21 cellular contexts compared by ENCODE assay signal in genomic region chr18:22673182-22673862, GRCh38.
DNase-seq lines count a peak whose midpoint lies in the region; ATAC-seq, FAIRE-seq and TF ChIP-seq lines count a peak whose summit lies in the region.
"Had no signal": no experiment of that assay in that cellular context is flagged by ENCODE, and none has a peak within 500 bp of the region (broad histone marks: within the 10 kb centered on the region; RNA-seq: fewer than 3 reads in every experiment).

No MANE protein-coding gene starts in this region.

- 0% methylated on average over 3 of the region's 3 CpGs for WGBS in GM12878 (ENCODE audit: insufficient coverage, insufficient replicate concordance, low lambda C conversion rate, missing lambda C conversion rate)
- WGBS in hepatocyte (ENCODE audit: low lambda C conversion rate, missing lambda C conversion rate) = 69% methylated on average over 3 of the region's 3 CpGs

- H3K4me3 ChIP-seq in GM12878 (no peak overlapping the region), hepatocyte (no peak overlapping the region)
- H3K4me3 ChIP-seq: K562, MG63, PC-9 had no signal

- RAD21 ChIA-PET in GM12878 (lab: Charles Lee; ENCODE audit: unreplicated experiment) = no interaction called here

- no peak for TF ChIP-seq RAD21 in GM12878 (IDR thresholded peaks at IDR 0.05; ENCODE audit: insufficient read depth, low read depth, low read length)

- TF ChIP-seq CTCF in GM12878 (IDR thresholded peaks at IDR 0.05 in 2 of 3, conservative IDR thresholded peaks at IDR 0.05 in 1 of 3; ENCODE audit: control insufficient read depth in 2 of 3, extremely low read depth in 1 of 3, insufficient read depth in 1 of 3, low read depth in 3 of 3, low read length in 3 of 3) (no peak), hepatocyte (IDR thresholded peaks at IDR 0.05; ENCODE audit: poor library complexity) (no peak)

- SMC1A ChIA-PET in GM12878 (lab: Charles Lee; ENCODE audit: uncharacterized antibody, unreplicated experiment) = no interaction called here

- H3K27ac ChIP-seq in GM12878 (ENCODE audit: control insufficient read depth, insufficient read depth) (no peak overlapping the region), hepatocyte (peak overlapping the region; percentile 82)

- H3K9me2 ChIP-seq in hepatocyte (replicated peaks; ENCODE audit: insufficient read depth) = no peaks in the 10 kb centered on the region

- H3K4me2 ChIP-seq in GM12878 (ENCODE audit: control insufficient read depth, insufficient read depth) = no peak overlapping the region
- no peak overlapping the region for H3K4me2 ChIP-seq in hepatocyte

- H3K9ac ChIP-seq in GM12878 (ENCODE audit: control insufficient read depth, insufficient read depth, low read length) = no peak overlapping the region

- H3K27me3 ChIP-seq in GM12878 (replicated peaks in 1 of 2; ENCODE audit: control insufficient read depth in 2 of 2, insufficient read depth in 2 of 2, low read length in 1 of 2) (no peaks in the 10 kb centered on the region; a peak in 1 of 4 replicates), hepatocyte (no peaks in the 10 kb centered on the region)
- H3K27me3 ChIP-seq: BE2C, MG63 had no signal

- DNase-seq in GM12892 (ENCODE audit: insufficient read length) = no peak
- DNase-seq in M059J (ENCODE audit: low read depth) = peak; percentile 14
- no peak for DNase-seq in GM12878 (ENCODE audit: low read depth, low spot score)
- DNase-seq in hepatocyte (ENCODE audit: low spot score) = no peak
- no peak for DNase-seq in effector CD4-positive, alpha-beta T cell
- no peak for DNase-seq in NCI-H345 (lab: John Stamatoyannopoulos, UW)
- DNase-seq: BE2C; DMS153; DND-41; MG63; NCI-H2029; NCI-H446 treated with DMSO at 0.1 percent for 48 hours; NCI-H526; NCI-H82; NK-92 treated with Interleukin-12 subunit alpha and Interleukin-12 subunit beta, amount 100 ng/mL, for 24 hours; RPMI8226; SHP77 had no signal

- intact Hi-C loops in GM12878 (cut with micrococcal nuclease; ENCODE audit: unreplicated experiment) = no loop called here

- no peak for ATAC-seq in GM12878
- ATAC-seq in GM18861 (IDR thresholded peaks at IDR 0.05; ENCODE audit: unreplicated experiment) = no peak
- ATAC-seq in GM18907 (IDR thresholded peaks at IDR 0.05; ENCODE audit: unreplicated experiment) = no peak
- ATAC-seq: K562 had no signal

- H4K20me1 ChIP-seq in GM12878 (ENCODE audit: control insufficient read depth, insufficient read depth) (no peaks in the 10 kb centered on the region), hepatocyte (ENCODE audit: insufficient read depth, poor library complexity, severe bottlenecking) (no peaks in the 10 kb centered on the region)

- in situ Hi-C loops in GM12878 (cut with MboI) = no loop called here

- BruUV-seq in GM12878 (replicated peaks; lab: Mats Ljungman, UMichigan) = no TSS peak

- POLR2A ChIA-PET in GM12878 (lab: Charles Lee) = no interaction called here

- H3K79me2 ChIP-seq in GM12878 (ENCODE audit: control insufficient read depth, insufficient read depth, low read length) = no peaks in the 10 kb centered on the region
- no peaks in the 10 kb centered on the region for H3K79me2 ChIP-seq in hepatocyte

- H3K36me3 ChIP-seq in GM12878 (ENCODE audit: control insufficient read depth in 2 of 2, insufficient read depth in 2 of 2, low read length in 1 of 2) (no peaks in the 10 kb centered on the region), hepatocyte (replicated peaks; ENCODE audit: insufficient read depth, low read depth) (no peaks in the 10 kb centered on the region)
- H3K36me3 ChIP-seq: BE2C, MG63 had no signal

- no peak overlapping the region for H2AFZ ChIP-seq in GM12878 (ENCODE audit: control insufficient read depth, low read depth, low read length)
- H2AFZ ChIP-seq in hepatocyte = no peak overlapping the region
- H2AFZ ChIP-seq: PC-9 had no signal

- TF ChIP-seq EP300 in GM12878 (IDR thresholded peaks at IDR 0.05; ENCODE audit: borderline replicate concordance in 1 of 2, control insufficient read depth in 1 of 2, low read depth in 2 of 2, low read length in 2 of 2) = no peak

- no peak for TF ChIP-seq POLR2A in GM12892 (IDR thresholded peaks at IDR 0.05; ENCODE audit: low read depth, low read length)
- TF ChIP-seq POLR2A in GM12878 (IDR thresholded peaks at IDR 0.05; ENCODE audit: low read depth, low read length) = no peak

- H3K9me3 ChIP-seq in GM12878 (replicated peaks; ENCODE audit: control insufficient read depth, insufficient read depth, low read length) (no peaks in the 10 kb centered on the region; the same call in 2 of the 3 replicates), hepatocyte (ENCODE audit: low read depth) (no peaks in the 10 kb centered on the region)
- H3K9me3 ChIP-seq: BE2C had no signal

- H3K4me1 ChIP-seq in GM12878 (ENCODE audit: control insufficient read depth, insufficient read depth, low read length) (peaks cover 3% of the 10 kb centered on the region; the same call in 1 of the 2 replicates), hepatocyte (ENCODE audit: insufficient read depth) (peaks cover 6% of the 10 kb centered on the region)
- H3K4me1 ChIP-seq: BE2C had no signal

- peak; percentile 9 for FAIRE-seq in GM12892 (lab: Jason Lieb, UNC)
- no peak for FAIRE-seq in GM12878 (lab: Jason Lieb, UNC)
- FAIRE-seq: K562 had no signal

- CTCF ChIA-PET in GM12878 (lab: Yijun Ruan, JAX) = interaction anchor here (0.7 to 1.9 kb wide), 3 partner anchors 10 to 255 kb away, joined by 3 to 7 read pairs (median 3); no protein-coding TSS in a partner anchor

TF ChIP-seq in GM12878, 131 proteins besides CTCF, POLR2A, EP300 and RAD21 (continues in another document):
- TF ChIP-seq FOXK2 (IDR thresholded peaks at IDR 0.05) = no peak
- peak; percentile 53; the same call in 1 of the 2 replicates for TF ChIP-seq TCF7 (IDR thresholded peaks at IDR 0.05; ENCODE audit: borderline replicate concordance)
- TF ChIP-seq ESRRA (IDR thresholded peaks at IDR 0.05; ENCODE audit: low read length) = no peak
- TF ChIP-seq KDM1A (IDR thresholded peaks at IDR 0.05; ENCODE audit: borderline replicate concordance) = no peak
- TF ChIP-seq MTA2 (IDR thresholded peaks at IDR 0.05; ENCODE audit: low read depth) = peak; percentile 28; the same call in 1 of the 2 replicates
- no peak for TF ChIP-seq PAX5 (IDR thresholded peaks at IDR 0.05; ENCODE audit: borderline replicate concordance, low read depth, low read length)
- TF ChIP-seq E2F4 (IDR thresholded peaks at IDR 0.05; ENCODE audit: low read depth, low read length) = no peak
- TF ChIP-seq MTA3 (IDR thresholded peaks at IDR 0.05; ENCODE audit: borderline replicate concordance, low read length) = no peak
- TF ChIP-seq IKZF2 (IDR thresholded peaks at IDR 0.05) = peak; percentile 25 to 49; a peak in 2 of 4 replicates
- TF ChIP-seq NFIC (IDR thresholded peaks at IDR 0.05; ENCODE audit: low read depth, low read length) = 0 out of 2 replicates have a peak, but pooled peaks have one; percentile 14
- TF ChIP-seq IRF5 (IDR thresholded peaks at IDR 0.05; ENCODE audit: borderline replicate concordance) = no peak
- no peak for TF ChIP-seq CEBPZ (IDR thresholded peaks at IDR 0.05; ENCODE audit: low read depth, low read length)
- TF ChIP-seq FOXM1 (IDR thresholded peaks at IDR 0.05; ENCODE audit: low read depth, low read length) = no peak
- TF ChIP-seq HCFC1 (IDR thresholded peaks at IDR 0.05; ENCODE audit: low read length) = no peak
- TF ChIP-seq MXI1 (IDR thresholded peaks at IDR 0.05; ENCODE audit: low read depth, low read length) = no peak
- TF ChIP-seq SPI1 (IDR thresholded peaks at IDR 0.05; ENCODE audit: borderline replicate concordance, insufficient read depth, low read depth, low read length) = peak; percentile 57; the same call in 1 of the 2 replicates
- TF ChIP-seq JUNB (IDR thresholded peaks at IDR 0.05) = peak; percentile 67
